Comparison of ENCODE assay signal across 12 cellular contexts in the genomic region with DNA sequence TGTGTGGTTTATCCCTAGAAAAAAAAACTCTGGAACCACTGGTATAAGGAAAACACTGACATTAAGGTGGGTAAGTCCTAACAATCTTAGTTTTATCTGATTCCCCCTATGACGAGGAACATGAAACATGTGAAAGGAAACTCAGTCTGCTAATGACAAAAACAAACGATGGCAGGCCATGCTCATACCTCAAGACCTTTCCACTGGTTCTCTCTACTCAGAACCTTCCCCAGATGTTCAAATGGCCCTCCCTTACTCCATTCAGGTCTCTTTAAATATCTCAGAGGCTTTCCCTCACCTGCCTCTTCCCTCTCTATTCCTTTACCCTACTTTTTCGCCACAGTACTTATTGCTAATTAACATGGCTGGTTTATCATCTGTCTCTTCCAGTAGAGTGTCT. TPM values are rescaled to one million over a fixed set of nuclear protein-coding genes. Genes with fewer than 3 reads are reported as not detected.
A peak's percentile ranks its signal among the peaks of the same experiment; 100 is the strongest.
DNase-seq lines count a peak whose midpoint lies in the region; ATAC-seq and TF ChIP-seq lines count a peak whose summit lies in the region.
"Had no signal": no experiment of that assay in that cellular context is flagged by ENCODE, and none has a peak within 500 bp of the region (broad histone marks: within the 10 kb centered on the region; RNA-seq: fewer than 3 reads in every experiment).

No MANE protein-coding gene starts in this region.

- no peaks in the 10 kb centered on the region for H3K27me3 Mint-ChIP-seq in CD4-positive, alpha-beta T cell
- no peaks in the 10 kb centered on the region for H3K27me3 Mint-ChIP-seq in activated naive CD8-positive, alpha-beta T cell
- no peaks in the 10 kb centered on the region for H3K27me3 Mint-ChIP-seq in naive thymus-derived CD8-positive, alpha-beta T cell

- no peaks in the 10 kb centered on the region for H3K9me3 Mint-ChIP-seq in CD4-positive, alpha-beta T cell
- no peaks in the 10 kb centered on the region for H3K9me3 Mint-ChIP-seq in activated naive CD8-positive, alpha-beta T cell (ENCODE audit: low read depth)
- no peaks in the 10 kb centered on the region for H3K9me3 Mint-ChIP-seq in naive thymus-derived CD8-positive, alpha-beta T cell

- POLR2A ChIA-PET in CD4-positive, alpha-beta T cell (lab: Charles Lee) = no interaction called here
- POLR2A ChIA-PET in naive thymus-derived CD8-positive, alpha-beta T cell (lab: Charles Lee) = interaction anchor here (0.6 kb wide), 1 partner anchor 11 kb away, joined by 3 read pairs; no protein-coding TSS in a partner anchor

- CTCF ChIA-PET in CD4-positive, alpha-beta T cell (lab: Charles Lee) = no interaction called here

- H3K27me3 ChIP-seq in CD4-positive, alpha-beta T cell (ENCODE audit: control insufficient read depth, insufficient read depth, low read length) = no peaks in the 10 kb centered on the region
- no peaks in the 10 kb centered on the region for H3K27me3 ChIP-seq in HAP-1 (ENCODE audit: low read depth)
- H3K27me3 ChIP-seq: heart right ventricle had no signal

- H3K9me3 ChIP-seq in CD4-positive, alpha-beta T cell (ENCODE audit: control insufficient read depth, low read length) = no peaks in the 10 kb centered on the region
- H3K9me3 ChIP-seq in HAP-1 = no peaks in the 10 kb centered on the region
- H3K9me3 ChIP-seq: heart right ventricle, thoracic aorta had no signal

- no peak overlapping the region for H3K27ac ChIP-seq in CD4-positive, alpha-beta T cell (ENCODE audit: low read depth, low read length)

- in situ Hi-C loops in HAP-1 (cut with MboI; ENCODE audit: low sequenced_read_pairs) = no loop called here

- 0 out of 2 replicates have a peak overlapping the region, but pooled peaks have one; percentile 94 for H3K4me3 ChIP-seq in HAP-1

- DNase-seq in CD4-positive, alpha-beta T cell = no peak
- no peak for DNase-seq in HAP-1 (ENCODE audit: low spot score in 2 of 2)
- no peak for DNase-seq in naive thymus-derived CD8-positive, alpha-beta T cell
- no peak for DNase-seq in Right ventricle myocardium superior
- DNase-seq in NOMO-1 (lab: John Stamatoyannopoulos, UW; ENCODE audit: unreplicated experiment in 2 of 2) = no peak
- DNase-seq: heart right ventricle, SHP77 treated with DMSO at 0.1 percent for 48 hours had no signal

- peak overlapping the region; percentile 96 for H3K4me3 Mint-ChIP-seq in CD4-positive, alpha-beta T cell
- peak overlapping the region; percentile 93 for H3K4me3 Mint-ChIP-seq in activated naive CD8-positive, alpha-beta T cell
- H3K4me3 Mint-ChIP-seq in naive thymus-derived CD8-positive, alpha-beta T cell = peak overlapping the region; percentile 87 to 97 (median 94)

- intact Hi-C loops in CD4-positive, alpha-beta T cell (cut with DNase I, micrococcal nuclease) = loop anchor here in 1 of 2 experiments (5.0 to 10.0 kb wide), 2 partner anchors 1672 to 1879 kb away; a partner anchor contains a TSS
- intact Hi-C loops in Right ventricle myocardium superior (cut with DNase I) = no loop called here

- H3K4me1 Mint-ChIP-seq in CD4-positive, alpha-beta T cell (ENCODE audit: low read depth) = peaks cover 54% of the 10 kb centered on the region
- peaks cover 53% of the 10 kb centered on the region for H3K4me1 Mint-ChIP-seq in activated naive CD8-positive, alpha-beta T cell (ENCODE audit: low read depth)
- H3K4me1 Mint-ChIP-seq in naive thymus-derived CD8-positive, alpha-beta T cell = peaks cover 28 to 66% (median 54%) of the 10 kb centered on the region in 4 donors

- H3K27ac Mint-ChIP-seq in CD4-positive, alpha-beta T cell = peak overlapping the region; percentile 73
- H3K27ac Mint-ChIP-seq in activated naive CD8-positive, alpha-beta T cell = peak overlapping the region; percentile 92
- H3K27ac Mint-ChIP-seq in naive thymus-derived CD8-positive, alpha-beta T cell = peak overlapping the region in 9 of 10 donors; percentile 32 to 96 (median 91)

- peaks cover 3% of the 10 kb centered on the region; the same call in 1 of the 2 replicates for H3K36me3 ChIP-seq in HAP-1 (replicated peaks)
- H3K36me3 ChIP-seq: heart right ventricle, thoracic aorta had no signal

- H3K4me1 ChIP-seq in HAP-1 = peaks cover 13% of the 10 kb centered on the region

- no peak for TF ChIP-seq CTCF in CD4-positive, alpha-beta T cell (IDR thresholded peaks at IDR 0.05)

- H3K36me3 Mint-ChIP-seq in CD4-positive, alpha-beta T cell (ENCODE audit: low read depth) = peaks cover 22% of the 10 kb centered on the region
- H3K36me3 Mint-ChIP-seq in activated naive CD8-positive, alpha-beta T cell = peaks cover 11% of the 10 kb centered on the region
- peaks cover 0 to 8% (median 0%) of the 10 kb centered on the region in 3 donors for H3K36me3 Mint-ChIP-seq in naive thymus-derived CD8-positive, alpha-beta T cell

- ATAC-seq in CD4-positive, alpha-beta T cell (ENCODE audit: poor library complexity) = no peak
- no peak for ATAC-seq in naive thymus-derived CD8-positive, alpha-beta T cell
- ATAC-seq in Right ventricle myocardium superior (ENCODE audit: poor library complexity) (no peak), HG03159 (IDR thresholded peaks at IDR 0.05; ENCODE audit: unreplicated experiment) (no peak), GM18858 (IDR thresholded peaks at IDR 0.05; ENCODE audit: unreplicated experiment) (no peak)
- ATAC-seq: heart right ventricle, sciatic nerve had no signal

RNA-seq across cellular contexts. Expression of a gene that starts 1.6 kb away (rescaled TPM):
- 10 to 100 TPM; 30.6 to 31.3 TPM for total RNA-seq in CD4-positive, alpha-beta T cell
- total RNA-seq in naive thymus-derived CD8-positive, alpha-beta T cell = 10 to 100 TPM; 46.0 to 48.6 TPM
- polyA plus RNA-seq in naive thymus-derived CD8-positive, alpha-beta T cell = 10 to 100 TPM in 2 of 3 donors, 1 to 10 TPM in 1; 8.5 to 14.6 (median 10.6) TPM
- total RNA-seq in Right ventricle myocardium superior = 14.1 TPM
